Comparison of ENCODE assay signal across 25 cellular contexts in the genomic region with DNA sequence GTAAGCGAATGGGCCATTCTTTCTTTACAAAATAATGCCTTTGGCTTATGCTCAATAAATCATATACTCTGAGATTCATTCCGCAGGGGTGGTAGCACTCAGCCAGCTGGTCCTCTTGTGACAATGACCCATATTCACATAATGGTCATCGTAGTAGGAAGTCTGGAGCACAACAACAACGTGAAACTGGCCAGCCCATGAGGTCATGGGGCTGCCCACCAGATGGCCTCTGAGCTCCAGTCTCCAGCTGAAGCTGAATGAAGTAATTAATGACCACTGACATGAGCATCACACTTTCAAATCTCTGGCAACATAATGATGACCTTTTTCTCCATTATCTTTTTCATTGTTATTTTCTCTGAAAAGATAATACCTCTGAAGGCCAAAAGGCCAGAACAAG. TPM values are rescaled to one million over a fixed set of nuclear protein-coding genes. Genes with fewer than 3 reads are reported as not detected.
"Had no signal": no experiment of that assay in that cellular context is flagged by ENCODE, and none has a peak within 500 bp of the region (broad histone marks: within the 10 kb centered on the region; RNA-seq: fewer than 3 reads in every experiment).

No MANE protein-coding gene starts in this region.

- H3K36me3 Mint-ChIP-seq: naive thymus-derived CD8-positive, alpha-beta T cell; stimulated activated naive B cell treated with anti-CD40 and anti-IgM and Interleukin-4, amounts not matched to agents 10 μg/mL and 1 μg/mL and 100 μg/mL, for 72 hours had no signal

- ATAC-seq: effector memory CD8-positive, alpha-beta T cell; heart left ventricle; left cardiac atrium; left lung; naive thymus-derived CD8-positive, alpha-beta T cell; psoas muscle; right lobe of liver; stimulated activated naive B cell treated with anti-CD40 and anti-IgM and Interleukin-4, amounts not matched to agents 10 μg/mL and 1 μg/mL and 100 μg/mL, for 72 hours had no signal

- H2AFZ ChIP-seq: hepatocyte had no signal

- H3K9me3 Mint-ChIP-seq: nephron progenitor cell had no signal

- H3K79me2 ChIP-seq: hepatocyte had no signal

- H3K36me3 ChIP-seq: heart left ventricle, left lung, right lobe of liver, suprapubic skin, transverse colon, vagina had no signal

- H3K4me3 ChIP-seq: heart left ventricle, hepatocyte, left lung, psoas muscle, right lobe of liver, suprapubic skin, transverse colon, vagina had no signal

- H3K4me2 ChIP-seq: hepatocyte had no signal

- H3K4me1 ChIP-seq: heart left ventricle, left lung, psoas muscle, right lobe of liver, suprapubic skin, transverse colon, vagina had no signal

- DNase-seq: cortex of kidney; effector memory CD8-positive, alpha-beta T cell; heart left ventricle; left cardiac atrium; left lung; mesenchymal stem cell; naive thymus-derived CD8-positive, alpha-beta T cell; nephron progenitor cell; psoas muscle; right lobe of liver; small intestine; stimulated activated CD4-positive, alpha-beta T cell treated with anti-CD3 and anti-CD28 coated beads, Interleukin-15, amount 100 ng/mL, for 24 hours; stimulated activated CD4-positive, alpha-beta T cell treated with anti-CD3 and anti-CD28 coated beads, Interleukin-2, amount 100 ng/mL, for 48 hours; stimulated activated naive B cell treated with anti-CD40 and anti-IgM and Interleukin-4, amounts not matched to agents 10 μg/mL and 1 μg/mL and 100 μg/mL, for 72 hours; transverse colon had no signal

- H3K4me3 Mint-ChIP-seq: effector memory CD8-positive, alpha-beta T cell; naive thymus-derived CD8-positive, alpha-beta T cell; nephron progenitor cell; stimulated activated naive B cell treated with anti-CD40 and anti-IgM and Interleukin-4, amounts not matched to agents 10 μg/mL and 1 μg/mL and 100 μg/mL, for 72 hours; stimulated activated naive CD8-positive, alpha-beta T cell treated with anti-CD3 and anti-CD28 coated beads, Interleukin-15, Interleukin-2, amounts not matched to agents 100 ng/mL and 50 ng/mL, for 24 hours had no signal

- H3K4me1 Mint-ChIP-seq: naive thymus-derived CD8-positive, alpha-beta T cell; nephron progenitor cell; stimulated activated naive B cell treated with anti-CD40 and anti-IgM and Interleukin-4, amounts not matched to agents 10 μg/mL and 1 μg/mL and 100 μg/mL, for 72 hours had no signal

- H3K27me3 Mint-ChIP-seq: effector memory CD8-positive, alpha-beta T cell; stimulated activated naive B cell treated with anti-CD40 and anti-IgM and Interleukin-4, amounts not matched to agents 10 μg/mL and 1 μg/mL and 100 μg/mL, for 72 hours; stimulated activated naive CD8-positive, alpha-beta T cell treated with anti-CD3 and anti-CD28 coated beads, Interleukin-15, Interleukin-2, amounts not matched to agents 100 ng/mL and 50 ng/mL, for 24 hours had no signal

- H3K9me3 ChIP-seq: right lobe of liver, suprapubic skin, transverse colon, vagina had no signal

- H3K27ac ChIP-seq: heart left ventricle, hepatocyte, left lung, psoas muscle, right lobe of liver, suprapubic skin, transverse colon, vagina had no signal

- H3K27ac Mint-ChIP-seq: effector memory CD8-positive, alpha-beta T cell; naive thymus-derived CD8-positive, alpha-beta T cell; nephron progenitor cell; stimulated activated naive B cell treated with anti-CD40 and anti-IgM and Interleukin-4, amounts not matched to agents 10 μg/mL and 1 μg/mL and 100 μg/mL, for 72 hours; stimulated activated naive CD8-positive, alpha-beta T cell treated with anti-CD3 and anti-CD28 coated beads, Interleukin-15, Interleukin-2, amounts not matched to agents 100 ng/mL and 50 ng/mL, for 24 hours had no signal

- H3K27me3 ChIP-seq: heart left ventricle, hepatocyte, left lung, right lobe of liver, suprapubic skin, transverse colon, vagina had no signal

RNA-seq across cellular contexts. Expression of a gene that starts 42.4 kb away (rescaled TPM):
- total RNA-seq: dermis microvascular lymphatic vessel endothelial cell; fibroblast of villous mesenchyme; glomerular endothelial cell; lung microvascular endothelial cell; myocyte; naive thymus-derived CD8-positive, alpha-beta T cell; osteocyte had no signal
- polyA plus RNA-seq: naive thymus-derived CD8-positive, alpha-beta T cell had no signal
